12 cellular contexts compared by ENCODE assay signal in genomic region chrX:153925387-153925738, GRCh38. TPM values are rescaled to one million over a fixed set of nuclear protein-coding genes. Genes with fewer than 3 reads are reported as not detected.
DNase-seq lines count a peak whose midpoint lies in the region; ATAC-seq, FAIRE-seq and TF ChIP-seq lines count a peak whose summit lies in the region.
"Had no signal": no experiment of that assay in that cellular context is flagged by ENCODE, and none has a peak within 500 bp of the region (broad histone marks: within the 10 kb centered on the region; RNA-seq: fewer than 3 reads in every experiment).

No MANE protein-coding gene starts in this region.

- H3K36me3 Mint-ChIP-seq in T-helper 2 cell treated with Interferon-gamma antibody and Interleukin-4, amounts not matched to agents 5 μg/mL and 100 μg/mL, for 36 hours (ENCODE audit: low read depth): peaks cover 34% of the 10 kb centered on the region

- H3K4me1 ChIP-seq in heart right ventricle (peaks cover 0 to 84% (median 57%) of the 10 kb centered on the region in 9 donors), upper lobe of left lung (peaks cover 20 to 91% (median 47%) of the 10 kb centered on the region in 4 donors)

- intact Hi-C loops in heart right ventricle (cut with DNase I) (loop anchor here in 4 of 10 donors (10.0 kb wide), 2 partner anchors 111 to 131 kb away; partner anchors contain the start of genes IDH3G (in 3 of the 4) and SSR4 (in 3 of the 4)), cardiac septum (cut with DNase I) (no loop called here)

- DNase-seq in heart right ventricle (no peak), cardiac septum (ENCODE audit: low spot score) (no peak), upper lobe of left lung (no peak), HTR-8/SVneo (ENCODE audit: insufficient read length, low spot score) (no peak)
- no peak for DNase-seq in T-helper 2 cell treated with Interferon-gamma antibody and Interleukin-4, amounts not matched to agents 5 μg/mL and 100 μg/mL, for 36 hours (ENCODE audit: low spot score)
- no peak for DNase-seq in activated CD8-positive, alpha-beta memory T cell treated with anti-CD3 and anti-CD28 coated beads, Interleukin-2, amount 50 U/mL, for 4 hours
- DNase-seq: BE2C, brain microvascular endothelial cell, SW 1271 had no signal

- TF ChIP-seq POLR2A in upper lobe of left lung (IDR thresholded peaks at IDR 0.05): no peak

- H3K4me3 ChIP-seq in heart right ventricle (peak overlapping the region in 7 of 10 donors; percentile 11 to 71 (median 37)), upper lobe of left lung (peak overlapping the region in 3 of 4 donors; percentile 50 to 62 (median 59))

- no peak for TF ChIP-seq EP300 in upper lobe of left lung (IDR thresholded peaks at IDR 0.05)

- no peak for FAIRE-seq in HTR-8/SVneo (lab: Jason Lieb, UNC)

- H3K27me3 ChIP-seq in heart right ventricle: peaks cover 0 to 60% (median 0%) of the 10 kb centered on the region in 7 donors
- H3K27me3 ChIP-seq in layer of hippocampus (ENCODE audit: control insufficient read depth, insufficient read depth, low read length): no peaks in the 10 kb centered on the region
- H3K27me3 ChIP-seq in upper lobe of left lung: peaks cover 0 to 13% (median 0%) of the 10 kb centered on the region in 4 donors
- H3K27me3 ChIP-seq: BE2C, brain microvascular endothelial cell had no signal

- peak overlapping the region; percentile 93 for H3K27ac Mint-ChIP-seq in T-helper 2 cell treated with Interferon-gamma antibody and Interleukin-4, amounts not matched to agents 5 μg/mL and 100 μg/mL, for 36 hours

- H3K27me3 Mint-ChIP-seq in T-helper 2 cell treated with Interferon-gamma antibody and Interleukin-4, amounts not matched to agents 5 μg/mL and 100 μg/mL, for 36 hours (ENCODE audit: low read depth): no peaks in the 10 kb centered on the region

- H3K36me3 ChIP-seq in heart right ventricle (peaks cover 0 to 13% (median 0%) of the 10 kb centered on the region in 9 donors), upper lobe of left lung (peaks cover 0 to 8% (median 1%) of the 10 kb centered on the region in 4 donors)
- H3K36me3 ChIP-seq: brain microvascular endothelial cell had no signal

- no peaks in the 10 kb centered on the region for H3K9me3 Mint-ChIP-seq in T-helper 2 cell treated with Interferon-gamma antibody and Interleukin-4, amounts not matched to agents 5 μg/mL and 100 μg/mL, for 36 hours

- ATAC-seq in heart right ventricle (no peak), upper lobe of left lung (ENCODE audit: low FRiP score in 2 of 2) (no peak), GM19023 (IDR thresholded peaks at IDR 0.05; ENCODE audit: unreplicated experiment) (no peak)

- 83 to 93% methylated on average over 4 of the region's 4 CpGs for WGBS in heart right ventricle, 2 donors
- 62% methylated on average over 4 of the region's 4 CpGs; no CpG with 5 or more reads in 1 of the 2 donors for WGBS in upper lobe of left lung, 2 donors

- peak overlapping the region; percentile 50 to 99 (median 97) for H3K27ac ChIP-seq in heart right ventricle
- peak overlapping the region; percentile 36 for H3K27ac ChIP-seq in layer of hippocampus (ENCODE audit: low read depth, low read length)
- peak overlapping the region; percentile 92 to 98 (median 95) for H3K27ac ChIP-seq in upper lobe of left lung
- H3K27ac ChIP-seq: brain microvascular endothelial cell had no signal

- TF ChIP-seq CTCF in heart right ventricle (IDR thresholded peaks at IDR 0.05) (no peak), upper lobe of left lung (IDR thresholded peaks at IDR 0.05) (no peak)

- peaks cover 25% of the 10 kb centered on the region for H3K4me1 Mint-ChIP-seq in T-helper 2 cell treated with Interferon-gamma antibody and Interleukin-4, amounts not matched to agents 5 μg/mL and 100 μg/mL, for 36 hours (ENCODE audit: low read depth)

- H3K9me3 ChIP-seq in heart right ventricle: no peaks in the 10 kb centered on the region
- no peaks in the 10 kb centered on the region for H3K9me3 ChIP-seq in upper lobe of left lung
- H3K9me3 ChIP-seq: BE2C had no signal

- peak overlapping the region; percentile 98 for H3K4me3 Mint-ChIP-seq in T-helper 2 cell treated with Interferon-gamma antibody and Interleukin-4, amounts not matched to agents 5 μg/mL and 100 μg/mL, for 36 hours

RNA-seq across cellular contexts. Expression of gene ARHGAP4, which starts 0.7 kb away (rescaled TPM):
- total RNA-seq in heart right ventricle (10 to 100 TPM in 4 of 10 donors, 1 to 10 TPM in 6; 5.5 to 25.3 (median 8.2) TPM), cardiac septum (22.9 TPM), upper lobe of left lung (100 to 1,000 TPM in 2 of 6 donors, 10 to 100 TPM in 4; 33.4 to 353 (median 82.6) TPM)
- 10 to 100 TPM; 19.1 to 65.5 TPM for polyA plus RNA-seq in heart right ventricle

RNA-seq across cellular contexts. Expression of gene NAA10, which starts 9.5 kb away (rescaled TPM):
- total RNA-seq in heart right ventricle: 10 to 100 TPM; 46.9 to 88.9 (median 54.5) TPM
- 100 to 1,000 TPM; 151 to 228 TPM for polyA plus RNA-seq in heart right ventricle
- total RNA-seq in cardiac septum: 87.2 TPM
- total RNA-seq in upper lobe of left lung: 100 to 1,000 TPM in 2 of 6 donors, 10 to 100 TPM in 4; 30.7 to 116 (median 76.2) TPM

RNA-seq across cellular contexts. Expression of gene RENBP, which starts 19.1 kb away (rescaled TPM):
- total RNA-seq in heart right ventricle: 10 to 100 TPM in 4 of 10 donors, 1 to 10 TPM in 6; 7.0 to 17.0 (median 9.6) TPM
- 10 to 100 TPM in 1 of 2 donors, 1 to 10 TPM in 1; 6.0 to 16.6 TPM for polyA plus RNA-seq in heart right ventricle
- total RNA-seq in cardiac septum: 8.6 TPM
- 10 to 100 TPM; 32.8 to 81.7 (median 54.5) TPM for total RNA-seq in upper lobe of left lung

RNA-seq across cellular contexts. Expression of gene AVPR2, which starts 20.9 kb away (rescaled TPM):
- total RNA-seq in heart right ventricle (1 to 10 TPM; 1.4 to 4.9 (median 2.1) TPM), cardiac septum (3.3 TPM), upper lobe of left lung (1 to 10 TPM in 3 of 6 donors, not detected in 3; 1.2 to 2.8 (median 1.4) TPM)
- 1 to 10 TPM; 6.6 to 8.9 TPM for polyA plus RNA-seq in heart right ventricle
- total RNA-seq: HT1080 had no signal

RNA-seq across cellular contexts. Expression of gene L1CAM, which starts 39.4 kb away (rescaled TPM):
- total RNA-seq in heart right ventricle (1 to 10 TPM; 1.1 to 5.6 (median 2.8) TPM), cardiac septum (1.5 TPM), upper lobe of left lung (10 to 100 TPM in 1 of 6 donors, 1 to 10 TPM in 2, under 1 TPM in 2, not detected in 1; 0.52 to 10.0 (median 1.1) TPM)
- 1 to 10 TPM; 2.4 to 2.6 TPM for polyA plus RNA-seq in heart right ventricle

Comparison
In these comparisons a context has a peak if more than half of its experiments do, and no peak if none do; other contexts are left out.
1. H3K27ac ChIP-seq: peak in every context shown above with its lines; median percentile 97 in heart right ventricle; 95 in upper lobe of left lung; 36 in layer of hippocampus.